ENCODE assay signal across 8 cellular contexts in genomic region chr2:7203056-7203467, GRCh38.
DNase-seq lines count a peak whose midpoint lies in the region; ATAC-seq and TF ChIP-seq lines count a peak whose summit lies in the region.

No MANE protein-coding gene starts in this region.

- H3K9me3 Mint-ChIP-seq in HFFc6: no peaks in the 10 kb centered on the region; the same call in 1 of the 2 replicates

- no peak overlapping the region for H3K27ac Mint-ChIP-seq in HFFc6

- peaks cover 7% of the 10 kb centered on the region for H3K27me3 Mint-ChIP-seq in HFFc6 (ENCODE audit: insufficient read depth)

- no peak for ATAC-seq in HG03460 (IDR thresholded peaks at IDR 0.05; ENCODE audit: unreplicated experiment)

- H3K36me3 Mint-ChIP-seq in HFFc6 (ENCODE audit: low read depth): no peaks in the 10 kb centered on the region

- TF ChIP-seq CTCF in HFFc6 (IDR thresholded peaks at IDR 0.05): peak; percentile 92

- peak; percentile 58 for DNase-seq in D341Med (ENCODE audit: low spot score)
- DNase-seq in HFFc6: peak; percentile 50
- peak; percentile 58 to 85 for DNase-seq in NCI-H524 (lab: John Stamatoyannopoulos, UW)
- DNase-seq in activated CD4-positive, alpha-beta T cell treated with anti-CD3 and anti-CD28 coated beads, Interleukin-2, amount 50 U/mL, for 4 hours: peak; percentile 25 to 37
- peak; percentile 24 for DNase-seq in effector CD4-positive, alpha-beta T cell
- peak; percentile 54 for DNase-seq in middle frontal gyrus (ENCODE audit: extremely low spot score, low spot score)
- peak; percentile 71 for DNase-seq in stimulated activated CD8-positive, alpha-beta memory T cell treated with anti-CD3 and anti-CD28 coated beads, Interleukin-4, amount 100 ng/mL, for 48 hours

- no peaks in the 10 kb centered on the region for H3K4me1 Mint-ChIP-seq in HFFc6 (ENCODE audit: low read depth)

- no peak overlapping the region for H3K4me3 Mint-ChIP-seq in HFFc6
